In the genomic region with DNA sequence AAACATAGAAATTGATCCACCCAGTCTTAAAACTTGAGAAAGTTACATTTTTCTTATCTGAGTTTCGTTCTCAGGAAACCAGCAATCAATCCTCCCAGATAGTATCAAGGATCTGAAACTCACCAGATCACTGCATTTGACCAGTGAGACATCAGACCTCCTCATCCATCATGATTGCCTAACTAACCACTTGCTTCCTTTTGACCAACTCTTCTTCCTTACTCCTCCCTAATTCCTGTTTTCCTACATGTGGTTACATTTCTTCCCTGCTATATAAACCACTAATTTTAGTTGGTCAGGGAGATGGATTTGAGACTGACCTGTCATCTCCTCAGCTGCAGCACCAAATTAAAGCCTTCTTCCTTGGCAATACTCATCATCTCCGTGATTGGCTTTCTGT, we compare ENCODE assay signal across 36 cellular contexts.
"Had no signal": no experiment of that assay in that cellular context is flagged by ENCODE, and none has a peak within 500 bp of the region (broad histone marks: within the 10 kb centered on the region; RNA-seq: fewer than 3 reads in every experiment).

No MANE protein-coding gene starts in this region.

- H3K27ac ChIP-seq: ascending aorta, body of pancreas, brain microvascular endothelial cell, breast epithelium, WERI-Rb-1 had no signal

- H3K4me1 Mint-ChIP-seq: activated CD4-positive, alpha-beta memory T cell treated with anti-CD3 and anti-CD28 coated beads, Interleukin-2, amount 10 ng/mL, durations not matched to agents 7 days and 5 days; activated CD4-positive, alpha-beta T cell treated with anti-CD3 and anti-CD28 coated beads for 36 hours; activated CD4-positive, alpha-beta T cell treated with anti-CD3 and anti-CD28 coated beads, Interleukin-2, amount 10 ng/mL, durations not matched to agents 7 days and 5 days; activated CD8-positive, alpha-beta memory T cell treated with anti-CD3 and anti-CD28 coated beads, Interleukin-2, amount 10 ng/mL, durations not matched to agents 7 days and 5 days; activated naive CD4-positive, alpha-beta T cell treated with anti-CD3 and anti-CD28 coated beads, Interleukin-2, amount 10 ng/mL, durations not matched to agents 7 days and 5 days; activated naive CD4-positive, alpha-beta T cell treated with anti-CD3 and anti-CD28 coated beads, Interleukin-2, amount 50 U/mL, for 24 hours; activated naive CD8-positive, alpha-beta T cell treated with anti-CD3 and anti-CD28 coated beads, Interleukin-2, amount 10 ng/mL, durations not matched to agents 7 days and 5 days; activated naive CD8-positive, alpha-beta T cell treated with anti-CD3 and anti-CD28 coated beads, Interleukin-2, amount 50 U/mL, for 24 hours; WTC11 had no signal

- ATAC-seq: activated CD4-positive, alpha-beta T cell treated with anti-CD3 and anti-CD28 coated beads for 36 hours; activated CD4-positive, CD25-positive, alpha-beta regulatory T cell treated with anti-CD3 and anti-CD28 coated beads, Interleukin-2, amount 50 U/mL, for 24 hours; activated CD8-positive, alpha-beta memory T cell treated with anti-CD3 and anti-CD28 coated beads, Interleukin-2, amount 10 ng/mL, durations not matched to agents 7 days and 5 days; activated CD8-positive, alpha-beta T cell treated with anti-CD3 and anti-CD28 coated beads, Interleukin-2, amount 10 ng/mL, durations not matched to agents 7 days and 5 days; activated naive CD8-positive, alpha-beta T cell treated with anti-CD3 and anti-CD28 coated beads, Interleukin-2, amount 50 U/mL, for 24 hours; body of pancreas; WTC11 had no signal

- DNase-seq: activated CD4-positive, alpha-beta memory T cell treated with anti-CD3 and anti-CD28 coated beads, Interleukin-2, amount 10 ng/mL, durations not matched to agents 7 days and 5 days; activated CD4-positive, alpha-beta T cell treated with anti-CD3 and anti-CD28 coated beads for 1 hour; activated CD4-positive, alpha-beta T cell treated with anti-CD3 and anti-CD28 coated beads for 36 hours; activated CD4-positive, alpha-beta T cell treated with anti-CD3 and anti-CD28 coated beads for 48 hours; activated CD4-positive, alpha-beta T cell treated with anti-CD3 and anti-CD28 coated beads, Interleukin-2, amount 10 ng/mL, durations not matched to agents 7 days and 5 days; activated CD4-positive, alpha-beta T cell treated with anti-CD3 and anti-CD28 coated beads, Interleukin-2, amount 50 U/mL, for 48 hours; activated CD4-positive, CD25-positive, alpha-beta regulatory T cell; activated CD8-positive, alpha-beta memory T cell treated with anti-CD3 and anti-CD28 coated beads for 24 hours; activated CD8-positive, alpha-beta memory T cell treated with anti-CD3 and anti-CD28 coated beads, Interleukin-2, amount 10 ng/mL, durations not matched to agents 7 days and 5 days; activated CD8-positive, alpha-beta memory T cell treated with anti-CD3 and anti-CD28 coated beads, Interleukin-2, amount 50 U/mL, for 48 hours; activated CD8-positive, alpha-beta T cell treated with anti-CD3 and anti-CD28 coated beads, Interleukin-2, amount 10 ng/mL, durations not matched to agents 7 days and 5 days; activated effector memory CD4-positive, alpha-beta T cell treated with Interleukin-2 at 50 U/mL for 16 hours; activated gamma-delta T cell; activated naive CD4-positive, alpha-beta T cell treated with anti-CD3 and anti-CD28 coated beads, Interleukin-2, amount 10 ng/mL, durations not matched to agents 7 days and 5 days; activated naive CD4-positive, alpha-beta T cell treated with Interleukin-2 at 50 U/mL for 16 hours; activated naive CD8-positive, alpha-beta T cell treated with anti-CD3 and anti-CD28 coated beads, Interleukin-2, amount 10 ng/mL, durations not matched to agents 7 days and 5 days; activated naive CD8-positive, alpha-beta T cell treated with anti-CD3 and anti-CD28 coated beads, Interleukin-2, amount 50 U/mL, for 24 hours; activated T-cell treated with anti-CD3 and anti-CD28 coated beads, Interleukin-2, amount 50 U/mL, for 24 hours; activated T-cell treated with anti-CD3 and anti-CD28 coated beads, Interleukin-2, amount 50 U/mL, for 48 hours; amygdala; anterior cingulate cortex; body of pancreas; brain microvascular endothelial cell; central memory CD4-positive, alpha-beta T cell; T-helper 2 cell; T-helper 9 cell; WERI-Rb-1 had no signal

- H3K4me1 ChIP-seq: ascending aorta, body of pancreas, breast epithelium had no signal

- H3K4me3 Mint-ChIP-seq: activated CD4-positive, alpha-beta memory T cell treated with anti-CD3 and anti-CD28 coated beads, Interleukin-2, amount 10 ng/mL, durations not matched to agents 7 days and 5 days; activated CD4-positive, alpha-beta T cell treated with anti-CD3 and anti-CD28 coated beads for 36 hours; activated CD4-positive, alpha-beta T cell treated with anti-CD3 and anti-CD28 coated beads, Interleukin-2, amount 10 ng/mL, durations not matched to agents 7 days and 5 days; activated CD8-positive, alpha-beta memory T cell treated with anti-CD3 and anti-CD28 coated beads, Interleukin-2, amount 10 ng/mL, durations not matched to agents 7 days and 5 days; activated CD8-positive, alpha-beta T cell treated with anti-CD3 and anti-CD28 coated beads, Interleukin-2, amount 10 ng/mL, durations not matched to agents 7 days and 5 days; activated naive CD4-positive, alpha-beta T cell treated with anti-CD3 and anti-CD28 coated beads, Interleukin-2, amount 10 ng/mL, durations not matched to agents 7 days and 5 days; activated naive CD4-positive, alpha-beta T cell treated with anti-CD3 and anti-CD28 coated beads, Interleukin-2, amount 50 U/mL, for 24 hours; activated naive CD8-positive, alpha-beta T cell; activated naive CD8-positive, alpha-beta T cell treated with anti-CD3 and anti-CD28 coated beads, Interleukin-2, amount 10 ng/mL, durations not matched to agents 7 days and 5 days; activated naive CD8-positive, alpha-beta T cell treated with anti-CD3 and anti-CD28 coated beads, Interleukin-2, amount 50 U/mL, for 24 hours; activated T-cell treated with anti-CD3 and anti-CD28 coated beads, Interleukin-2, amount 50 U/mL, for 24 hours; T-helper 2 cell treated with Interferon-gamma antibody and Interleukin-4, amounts not matched to agents 5 μg/mL and 100 μg/mL, for 36 hours; WTC11 had no signal

- H3K27me3 Mint-ChIP-seq: activated CD4-positive, alpha-beta memory T cell treated with anti-CD3 and anti-CD28 coated beads, Interleukin-2, amount 10 ng/mL, durations not matched to agents 7 days and 5 days; activated CD4-positive, alpha-beta T cell treated with anti-CD3 and anti-CD28 coated beads, Interleukin-2, amount 10 ng/mL, durations not matched to agents 7 days and 5 days; activated CD8-positive, alpha-beta memory T cell treated with anti-CD3 and anti-CD28 coated beads, Interleukin-2, amount 10 ng/mL, durations not matched to agents 7 days and 5 days; activated naive CD4-positive, alpha-beta T cell treated with anti-CD3 and anti-CD28 coated beads, Interleukin-2, amount 10 ng/mL, durations not matched to agents 7 days and 5 days; activated naive CD4-positive, alpha-beta T cell treated with anti-CD3 and anti-CD28 coated beads, Interleukin-2, amount 50 U/mL, for 24 hours; activated naive CD8-positive, alpha-beta T cell; activated naive CD8-positive, alpha-beta T cell treated with anti-CD3 and anti-CD28 coated beads, Interleukin-2, amount 10 ng/mL, durations not matched to agents 7 days and 5 days; activated naive CD8-positive, alpha-beta T cell treated with anti-CD3 and anti-CD28 coated beads, Interleukin-2, amount 50 U/mL, for 24 hours; activated T-cell treated with anti-CD3 and anti-CD28 coated beads, Interleukin-2, amount 50 U/mL, for 24 hours had no signal

- H3K9me3 Mint-ChIP-seq: activated CD4-positive, alpha-beta memory T cell treated with anti-CD3 and anti-CD28 coated beads, Interleukin-2, amount 10 ng/mL, durations not matched to agents 7 days and 5 days; activated T-cell treated with anti-CD3 and anti-CD28 coated beads, Interleukin-2, amount 50 U/mL, for 24 hours; activated T-helper 2 cell treated with anti-CD3 and anti-CD28 coated beads, Interferon-gamma antibody, Interleukin-2, Interleukin-4, amounts not matched to agents 10 μg/mL and 5 μg/mL and 100 μg/mL, durations not matched to agents 14 hours and 24 hours and 36 hours had no signal

- H3K9me3 ChIP-seq: ascending aorta, body of pancreas, breast epithelium had no signal

- FAIRE-seq: colon had no signal

- H3K27ac Mint-ChIP-seq: activated CD4-positive, alpha-beta memory T cell treated with anti-CD3 and anti-CD28 coated beads, Interleukin-2, amount 10 ng/mL, durations not matched to agents 7 days and 5 days; activated CD4-positive, alpha-beta T cell treated with anti-CD3 and anti-CD28 coated beads for 36 hours; activated CD4-positive, alpha-beta T cell treated with anti-CD3 and anti-CD28 coated beads, Interleukin-2, amount 10 ng/mL, durations not matched to agents 7 days and 5 days; activated CD8-positive, alpha-beta memory T cell treated with anti-CD3 and anti-CD28 coated beads, Interleukin-2, amount 10 ng/mL, durations not matched to agents 7 days and 5 days; activated CD8-positive, alpha-beta T cell treated with anti-CD3 and anti-CD28 coated beads, Interleukin-2, amount 10 ng/mL, durations not matched to agents 7 days and 5 days; activated naive CD4-positive, alpha-beta T cell treated with anti-CD3 and anti-CD28 coated beads, Interleukin-2, amount 10 ng/mL, durations not matched to agents 7 days and 5 days; activated naive CD4-positive, alpha-beta T cell treated with anti-CD3 and anti-CD28 coated beads, Interleukin-2, amount 50 U/mL, for 24 hours; activated naive CD8-positive, alpha-beta T cell; activated naive CD8-positive, alpha-beta T cell treated with anti-CD3 and anti-CD28 coated beads, Interleukin-2, amount 10 ng/mL, durations not matched to agents 7 days and 5 days; activated naive CD8-positive, alpha-beta T cell treated with anti-CD3 and anti-CD28 coated beads, Interleukin-2, amount 50 U/mL, for 24 hours; activated T-cell treated with anti-CD3 and anti-CD28 coated beads, Interleukin-2, amount 50 U/mL, for 24 hours; activated T-helper 2 cell treated with anti-CD3 and anti-CD28 coated beads, Interferon-gamma antibody, Interleukin-2, Interleukin-4, amounts not matched to agents 10 μg/mL and 5 μg/mL and 100 μg/mL, durations not matched to agents 14 hours and 24 hours and 36 hours; T-helper 2 cell treated with Interferon-gamma antibody and Interleukin-4, amounts not matched to agents 5 μg/mL and 100 μg/mL, for 36 hours; WTC11 had no signal

- H3K4me3 ChIP-seq: ascending aorta, body of pancreas, breast epithelium had no signal

- H3K27me3 ChIP-seq: ascending aorta, body of pancreas, brain microvascular endothelial cell, breast epithelium had no signal

- H3K36me3 Mint-ChIP-seq: activated CD8-positive, alpha-beta memory T cell treated with anti-CD3 and anti-CD28 coated beads, Interleukin-2, amount 10 ng/mL, durations not matched to agents 7 days and 5 days; activated naive CD4-positive, alpha-beta T cell treated with anti-CD3 and anti-CD28 coated beads, Interleukin-2, amount 10 ng/mL, durations not matched to agents 7 days and 5 days; activated naive CD4-positive, alpha-beta T cell treated with anti-CD3 and anti-CD28 coated beads, Interleukin-2, amount 50 U/mL, for 24 hours; activated naive CD8-positive, alpha-beta T cell; activated naive CD8-positive, alpha-beta T cell treated with anti-CD3 and anti-CD28 coated beads, Interleukin-2, amount 10 ng/mL, durations not matched to agents 7 days and 5 days had no signal

- H3K36me3 ChIP-seq: ascending aorta, brain microvascular endothelial cell, breast epithelium, WERI-Rb-1 had no signal
